13 cellular contexts compared by ENCODE assay signal in the genomic region with DNA sequence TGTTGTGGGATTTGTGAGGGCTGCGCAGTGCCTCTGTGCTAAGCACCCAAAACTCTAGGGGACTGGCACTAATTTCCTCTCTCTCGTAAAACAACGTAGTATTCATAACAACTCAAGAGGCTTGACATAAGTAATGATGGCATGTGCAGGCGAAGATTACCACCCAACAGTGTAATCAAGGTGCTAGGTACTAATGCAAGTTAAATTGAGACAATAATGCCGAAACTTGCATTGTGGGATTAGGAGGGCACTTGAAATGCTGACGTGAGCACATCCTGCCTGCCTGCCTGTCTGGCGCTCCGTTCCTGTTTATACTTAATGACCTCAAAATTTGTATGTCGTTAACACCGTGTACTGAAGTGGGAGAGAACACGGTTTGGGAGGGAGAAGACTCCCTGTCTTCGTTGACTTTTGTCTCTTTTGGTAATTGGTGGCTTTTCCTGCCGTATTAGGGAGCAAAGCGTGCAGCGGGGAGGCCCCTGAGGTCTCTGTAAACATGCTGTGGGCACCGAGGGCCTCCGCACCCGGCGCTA.
DNase-seq lines count a peak whose midpoint lies in the region; ATAC-seq and TF ChIP-seq lines count a peak whose summit lies in the region.
"Had no signal": no experiment of that assay in that cellular context is flagged by ENCODE, and none has a peak within 500 bp of the region (broad histone marks: within the 10 kb centered on the region; RNA-seq: fewer than 3 reads in every experiment).

No MANE protein-coding gene starts in this region.

- H3K4me1 ChIP-seq in esophagus squamous epithelium, result no peaks in the 10 kb centered on the region

- no peaks in the 10 kb centered on the region for H3K27me3 ChIP-seq in esophagus squamous epithelium
- H3K27me3 ChIP-seq: spleen had no signal

- H3K4me3 ChIP-seq in esophagus squamous epithelium, result peak overlapping the region in 1 of 4 donors; percentile 5

- peak in 1 of 4 donors; percentile 21 for TF ChIP-seq POLR2A in esophagus squamous epithelium (IDR thresholded peaks at IDR 0.05)

- H3K9me3 ChIP-seq in esophagus squamous epithelium, result no peaks in the 10 kb centered on the region
- H3K9me3 ChIP-seq: spleen had no signal

- peak overlapping the region; percentile 28 for H3K4me3 Mint-ChIP-seq in natural killer cell
- H3K4me3 Mint-ChIP-seq in natural killer cell treated with Interleukin-12 subunit alpha and Interleukin-12 subunit beta and Interleukin-15 and Interleukin-18, amount 100 ng/mL, for 72 hours, result no peak overlapping the region
- no peak overlapping the region for H3K4me3 Mint-ChIP-seq in activated naive CD4-positive, alpha-beta T cell treated with anti-CD3 and anti-CD28 coated beads, Interleukin-2, amount 10 ng/mL, durations not matched to agents 7 days and 5 days

- TF ChIP-seq CTCF in natural killer cell (IDR thresholded peaks at IDR 0.05) (no peak), esophagus squamous epithelium (IDR thresholded peaks at IDR 0.05) (no peak)

- no peaks in the 10 kb centered on the region for H3K27me3 Mint-ChIP-seq in natural killer cell (ENCODE audit: low read depth in 2 of 2)
- H3K27me3 Mint-ChIP-seq in natural killer cell treated with Interleukin-12 subunit alpha and Interleukin-12 subunit beta and Interleukin-15 and Interleukin-18, amount 100 ng/mL, for 72 hours, result no peaks in the 10 kb centered on the region
- H3K27me3 Mint-ChIP-seq in activated naive CD4-positive, alpha-beta T cell treated with anti-CD3 and anti-CD28 coated beads, Interleukin-2, amount 10 ng/mL, durations not matched to agents 7 days and 5 days, result no peaks in the 10 kb centered on the region

- H3K4me1 Mint-ChIP-seq in natural killer cell, result peaks cover 20 to 30% of the 10 kb centered on the region in 2 donors
- H3K4me1 Mint-ChIP-seq in natural killer cell treated with Interleukin-12 subunit alpha and Interleukin-12 subunit beta and Interleukin-15 and Interleukin-18, amount 100 ng/mL, for 72 hours (ENCODE audit: low read depth in 2 of 2), result peaks cover 7 to 10% of the 10 kb centered on the region in 2 donors
- no peaks in the 10 kb centered on the region for H3K4me1 Mint-ChIP-seq in activated naive CD4-positive, alpha-beta T cell treated with anti-CD3 and anti-CD28 coated beads, Interleukin-2, amount 10 ng/mL, durations not matched to agents 7 days and 5 days

- 72 to 82% methylated on average over 19 of the region's 19 CpGs for WGBS in esophagus squamous epithelium, 2 donors

- H3K27ac Mint-ChIP-seq in natural killer cell, result no peak overlapping the region
- H3K27ac Mint-ChIP-seq in natural killer cell treated with Interleukin-12 subunit alpha and Interleukin-12 subunit beta and Interleukin-15 and Interleukin-18, amount 100 ng/mL, for 72 hours, result no peak overlapping the region
- no peak overlapping the region for H3K27ac Mint-ChIP-seq in activated naive CD4-positive, alpha-beta T cell treated with anti-CD3 and anti-CD28 coated beads, Interleukin-2, amount 10 ng/mL, durations not matched to agents 7 days and 5 days

- ATAC-seq in natural killer cell (peak in 1 of 3 donors; percentile 71), HG03457 (IDR thresholded peaks at IDR 0.05; ENCODE audit: unreplicated experiment) (no peak)
- ATAC-seq in natural killer cell treated with Interleukin-12 subunit alpha and Interleukin-12 subunit beta and Interleukin-15 and Interleukin-18, amount 100 ng/mL, for 72 hours, result no peak
- ATAC-seq: PC-3 had no signal

- H3K9me3 Mint-ChIP-seq in natural killer cell, result no peaks in the 10 kb centered on the region
- no peaks in the 10 kb centered on the region for H3K9me3 Mint-ChIP-seq in natural killer cell treated with Interleukin-12 subunit alpha and Interleukin-12 subunit beta and Interleukin-15 and Interleukin-18, amount 100 ng/mL, for 72 hours
- H3K9me3 Mint-ChIP-seq in activated naive CD4-positive, alpha-beta T cell treated with anti-CD3 and anti-CD28 coated beads, Interleukin-2, amount 10 ng/mL, durations not matched to agents 7 days and 5 days, result no peaks in the 10 kb centered on the region

- H3K36me3 ChIP-seq in esophagus squamous epithelium, result peaks cover 0 to 7% (median 0%) of the 10 kb centered on the region in 3 donors
- H3K36me3 ChIP-seq: spleen, WERI-Rb-1 had no signal

- H3K36me3 Mint-ChIP-seq in natural killer cell, result no peaks in the 10 kb centered on the region
- H3K36me3 Mint-ChIP-seq in natural killer cell treated with Interleukin-12 subunit alpha and Interleukin-12 subunit beta and Interleukin-15 and Interleukin-18, amount 100 ng/mL, for 72 hours, result no peaks in the 10 kb centered on the region
- no peaks in the 10 kb centered on the region for H3K36me3 Mint-ChIP-seq in activated naive CD4-positive, alpha-beta T cell treated with anti-CD3 and anti-CD28 coated beads, Interleukin-2, amount 10 ng/mL, durations not matched to agents 7 days and 5 days

- DNase-seq in natural killer cell (no peak), NCI-H1436 (lab: John Stamatoyannopoulos, UW) (peak; percentile 92), esophagus squamous epithelium (lab: John Stamatoyannopoulos, UW) (peak; percentile 18), foreskin melanocyte (no peak), NOMO-1 treated with dmso at 0.1 percent for 144 hours (lab: John Stamatoyannopoulos, UW; ENCODE audit: unreplicated experiment) (no peak)
- no peak for DNase-seq in natural killer cell treated with Interleukin-12 subunit alpha and Interleukin-12 subunit beta and Interleukin-15 and Interleukin-18, amount 100 ng/mL, for 72 hours (ENCODE audit: low spot score)
- no peak for DNase-seq in activated naive CD4-positive, alpha-beta T cell treated with anti-CD3 and anti-CD28 coated beads, Interleukin-2, amount 10 ng/mL, durations not matched to agents 7 days and 5 days
- DNase-seq: activated effector memory CD4-positive, alpha-beta T cell treated with Interleukin-2 at 50 U/mL for 16 hours; midbrain; PC-3; spleen; WERI-Rb-1 had no signal

- intact Hi-C loops in natural killer cell (cut with micrococcal nuclease) (no loop called here), esophagus squamous epithelium (cut with DNase I) (no loop called here)

- peak overlapping the region in 1 of 4 donors; percentile 11 for H3K27ac ChIP-seq in esophagus squamous epithelium
- H3K27ac ChIP-seq: WERI-Rb-1 had no signal

- CTCF ChIA-PET in activated naive CD4-positive, alpha-beta T cell treated with anti-CD3 and anti-CD28 coated beads, Interleukin-2, amount 10 ng/mL, durations not matched to agents 7 days and 5 days (lab: Charles Lee), result no interaction called here

Comparison
In these comparisons a context has a peak if more than half of its experiments do, and no peak if none do; other contexts are left out.
1. DNase-seq: peak in NCI-H1436 (single experiment) and esophagus squamous epithelium (single experiment); none in natural killer cell (single experiment), natural killer cell treated with Interleukin-12 subunit alpha and Interleukin-12 subunit beta and Interleukin-15 and Interleukin-18, amount 100 ng/mL, for 72 hours (single experiment), foreskin melanocyte (single experiment), NOMO-1 treated with dmso at 0.1 percent for 144 hours (single experiment) and activated naive CD4-positive, alpha-beta T cell treated with anti-CD3 and anti-CD28 coated beads, Interleukin-2, amount 10 ng/mL, durations not matched to agents 7 days and 5 days (single experiment).